1 cellular context compared by ENCODE assay signal in genomic region chr6:39707962-39708683, GRCh38.
TF ChIP-seq lines count a peak whose summit lies in the region.

No MANE protein-coding gene starts in this region.

TF ChIP-seq in HEK293, 187 proteins besides CTCF, POLR2A, EP300 and RAD21 (continued from another document):
- no peak for TF ChIP-seq ZNF280D (tag by site-specific recombination; IDR thresholded peaks at IDR 0.05)
